ENCODE assay signal across 13 cellular contexts in the genomic region with DNA sequence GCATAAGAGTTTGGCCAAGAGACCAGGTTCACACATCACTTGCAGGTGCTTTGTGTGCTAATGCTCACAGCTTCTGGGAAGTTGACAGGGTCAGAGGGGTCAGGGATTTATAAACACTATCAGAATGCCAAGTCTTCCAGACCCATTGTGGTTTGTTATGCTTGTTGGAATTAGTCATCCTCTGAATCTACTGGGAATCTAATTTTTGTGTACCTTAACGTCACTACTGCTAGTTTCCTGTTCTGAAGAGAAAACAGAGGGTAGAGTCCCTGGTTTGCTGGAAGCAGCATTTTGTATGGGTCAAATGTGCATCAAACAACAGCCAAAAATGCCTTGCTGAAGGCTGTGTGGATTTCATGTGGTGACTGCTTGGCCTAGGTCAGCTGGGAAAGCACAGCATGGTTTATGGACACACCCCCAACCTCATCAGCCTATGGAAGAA. TPM values are rescaled to one million over a fixed set of nuclear protein-coding genes. Genes with fewer than 3 reads are reported as not detected.
DNase-seq lines count a peak whose midpoint lies in the region; ATAC-seq, FAIRE-seq and TF ChIP-seq lines count a peak whose summit lies in the region.
"Had no signal": no experiment of that assay in that cellular context is flagged by ENCODE, and none has a peak within 500 bp of the region (broad histone marks: within the 10 kb centered on the region; RNA-seq: fewer than 3 reads in every experiment).

No MANE protein-coding gene starts in this region.

- peak; percentile 86 for ATAC-seq in Panc1
- ATAC-seq in HG02884 (IDR thresholded peaks at IDR 0.05; ENCODE audit: unreplicated experiment) = no peak
- no peak for ATAC-seq in GM19463 (IDR thresholded peaks at IDR 0.05; ENCODE audit: unreplicated experiment)
- no peak for ATAC-seq in GM19328 (IDR thresholded peaks at IDR 0.05; ENCODE audit: unreplicated experiment)
- ATAC-seq: gastrocnemius medialis had no signal

- in situ Hi-C loops in Panc1 (cut with HindIII; ENCODE audit: low pct_unique_long_range_greater_than_20kb, low sequenced_read_pairs) = no loop called here

- H3K4me1 ChIP-seq in Panc1 (ENCODE audit: control insufficient read depth, insufficient read depth, low read length) (peaks cover 11% of the 10 kb centered on the region), endothelial cell of umbilical vein (ENCODE audit: control insufficient read depth, extremely low read depth, insufficient read depth, low read length) (peaks cover 20% of the 10 kb centered on the region), osteoblast (ENCODE audit: insufficient read depth, low read length) (peaks cover 12% of the 10 kb centered on the region)
- H3K4me1 ChIP-seq: gastrocnemius medialis, prostate gland had no signal

- no peak overlapping the region for H3K4me3 ChIP-seq in Panc1 (ENCODE audit: low read depth in 2 of 2, low read length in 2 of 2)
- H3K4me3 ChIP-seq in endothelial cell of umbilical vein (replicated peaks in 1 of 3; ENCODE audit: insufficient read depth in 1 of 3, low read depth in 1 of 3, low read length in 3 of 3) = no peak overlapping the region
- no peak overlapping the region for H3K4me3 ChIP-seq in osteoblast (ENCODE audit: insufficient read depth, low read length)
- H3K4me3 ChIP-seq: gastrocnemius medialis, lung, prostate gland had no signal

- H3K9ac ChIP-seq in endothelial cell of umbilical vein (replicated peaks; ENCODE audit: extremely low read depth, insufficient read depth, low read length) = peak overlapping the region; percentile 33

- H3K9me3 ChIP-seq in Panc1 (ENCODE audit: control insufficient read depth, insufficient read depth, low read depth, low read length) (no peaks in the 10 kb centered on the region), endothelial cell of umbilical vein (replicated peaks; ENCODE audit: control insufficient read depth, insufficient read depth, low read length) (no peaks in the 10 kb centered on the region), osteoblast (ENCODE audit: low read depth, low read length) (no peaks in the 10 kb centered on the region)
- H3K9me3 ChIP-seq: gastrocnemius medialis, prostate gland had no signal

- dilution Hi-C loops in endothelial cell of umbilical vein (cut with MboI; ENCODE audit: extremely low pct_ligation_motif_present, low sequenced_read_pairs) = no loop called here

- H2AFZ ChIP-seq in endothelial cell of umbilical vein (ENCODE audit: low read depth, low read length) (no peak overlapping the region), osteoblast (ENCODE audit: low read length) (no peak overlapping the region)

- BruUV-seq in Panc1 (replicated peaks; lab: Mats Ljungman, UMichigan) (no TSS peak), endothelial cell of umbilical vein (replicated peaks; lab: Mats Ljungman, UMichigan) (no TSS peak)

- H3K36me3 ChIP-seq in Panc1 (ENCODE audit: control insufficient read depth, insufficient read depth, low read length) = peaks cover 12% of the 10 kb centered on the region
- no peaks in the 10 kb centered on the region for H3K36me3 ChIP-seq in endothelial cell of umbilical vein (ENCODE audit: control insufficient read depth in 2 of 2, extremely low read depth in 1 of 2, insufficient read depth in 2 of 2, low read length in 2 of 2)
- peaks cover 55% of the 10 kb centered on the region for H3K36me3 ChIP-seq in osteoblast (ENCODE audit: insufficient read depth, low read length)
- H3K36me3 ChIP-seq: gastrocnemius medialis, prostate gland had no signal

- H4K20me1 ChIP-seq in endothelial cell of umbilical vein (replicated peaks; ENCODE audit: control insufficient read depth, extremely low read depth, insufficient read depth, low read length) (no peaks in the 10 kb centered on the region), osteoblast (ENCODE audit: insufficient read depth, low read length) (peaks cover 35% of the 10 kb centered on the region)

- TF ChIP-seq POLR2A in endothelial cell of umbilical vein (IDR thresholded peaks at IDR 0.05; ENCODE audit: low read depth, low read length) = no peak

- peak; percentile 92 for FAIRE-seq in endothelial cell of umbilical vein (lab: Jason Lieb, UNC)
- FAIRE-seq: GM12892 had no signal

- POLR2A ChIA-PET in Panc1 (lab: Charles Lee) = interaction anchor here (0.6 kb wide), 1 partner anchor 282 kb away, joined by 9 read pairs; no protein-coding TSS in a partner anchor
- POLR2A ChIA-PET in endothelial cell of umbilical vein (lab: Charles Lee) = no interaction called here

- H3K27me3 ChIP-seq in Panc1 (ENCODE audit: control insufficient read depth, insufficient read depth, low read length) = no peaks in the 10 kb centered on the region
- no peaks in the 10 kb centered on the region for H3K27me3 ChIP-seq in endothelial cell of umbilical vein (ENCODE audit: control insufficient read depth in 2 of 2, insufficient read depth in 2 of 2, low read length in 2 of 2)
- H3K27me3 ChIP-seq in osteoblast (ENCODE audit: insufficient read depth, low read length) = no peaks in the 10 kb centered on the region
- H3K27me3 ChIP-seq: gastrocnemius medialis had no signal

- TF ChIP-seq CTCF in Panc1 (IDR thresholded peaks at IDR 0.05) = no peak
- TF ChIP-seq CTCF in endothelial cell of umbilical vein (IDR thresholded peaks at IDR 0.05; ENCODE audit: extremely low read depth in 1 of 2, insufficient read depth in 1 of 2, low read depth in 1 of 2, low read length in 2 of 2) = no peak
- TF ChIP-seq CTCF in osteoblast (IDR thresholded peaks at IDR 0.05; ENCODE audit: extremely low read depth, low read depth, low read length) = no peak
- no peak for TF ChIP-seq CTCF in GM10266 (IDR thresholded peaks at IDR 0.05; ENCODE audit: control insufficient read depth, insufficient read depth, low read depth, missing control alignments)

- CTCF ChIA-PET in Panc1 (lab: Charles Lee) = no interaction called here
- CTCF ChIA-PET in endothelial cell of umbilical vein (lab: Charles Lee) = interaction anchor here (0.8 to 1.0 kb wide), 2 partner anchors 13 to 20 kb away, joined by 3 to 5 read pairs; no protein-coding TSS in a partner anchor

- intact Hi-C loops in Panc1 (cut with micrococcal nuclease; ENCODE audit: unreplicated experiment) = no loop called here
- intact Hi-C loops in endothelial cell of umbilical vein (cut with micrococcal nuclease) = loop anchor here (1.0 to 2.0 kb wide), 5 partner anchors 37 to 207 kb away; no protein-coding TSS in a partner anchor

- H3K27ac ChIP-seq in Panc1 (ENCODE audit: low read length) = peak overlapping the region; percentile 55
- H3K27ac ChIP-seq in endothelial cell of umbilical vein (ENCODE audit: insufficient read depth, low read depth, low read length) = peak overlapping the region; percentile 77
- H3K27ac ChIP-seq in osteoblast (ENCODE audit: low read depth, low read length) = peak overlapping the region; percentile 56
- H3K27ac ChIP-seq: gastrocnemius medialis, prostate gland had no signal

- peak overlapping the region; percentile 10 for H3K4me2 ChIP-seq in endothelial cell of umbilical vein (ENCODE audit: insufficient read depth, low read length)
- H3K4me2 ChIP-seq in osteoblast (ENCODE audit: insufficient read depth, low read length) = no peak overlapping the region

- DNase-seq in DMS53 (lab: John Stamatoyannopoulos, UW) (peak; percentile 87), Panc1 (ENCODE audit: low read depth, low spot score) (peak; percentile 35), endothelial cell of umbilical vein (ENCODE audit: low read depth, low spot score) (peak; percentile 88), osteoblast (ENCODE audit: insufficient read length, low spot score, missing footprints) (no peak), GM10266 (ENCODE audit: extremely low spot score) (no peak)
- DNase-seq: gastrocnemius medialis, NCI-H187 had no signal

- H3K79me2 ChIP-seq in endothelial cell of umbilical vein (ENCODE audit: control insufficient read depth, insufficient read depth, low read length) = no peaks in the 10 kb centered on the region
- peaks cover 53% of the 10 kb centered on the region for H3K79me2 ChIP-seq in osteoblast (ENCODE audit: insufficient read depth, low read length)

- no peaks in the 10 kb centered on the region for H3K9me1 ChIP-seq in endothelial cell of umbilical vein (replicated peaks; ENCODE audit: control insufficient read depth, extremely low read depth, insufficient read depth, low read length)

TF ChIP-seq in endothelial cell of umbilical vein, 7 proteins besides CTCF, POLR2A, EP300 and RAD21:
- TF ChIP-seq MAX (IDR thresholded peaks at IDR 0.05; ENCODE audit: insufficient read depth, insufficient read length) (peak; percentile 65), JUN (IDR thresholded peaks at IDR 0.05; ENCODE audit: borderline replicate concordance, insufficient read depth, insufficient read length, low read depth) (peak; percentile 93), POLR2AphosphoS5 (IDR thresholded peaks at IDR 0.05; ENCODE audit: insufficient read depth, low read depth, low read length) (peak; percentile 59), GATA2 (IDR thresholded peaks at IDR 0.05; ENCODE audit: insufficient read depth, insufficient read length, low read depth, low read length) (peak; percentile 79), EZH2 (IDR thresholded peaks at IDR 0.05; ENCODE audit: borderline replicate concordance, low read depth, low read length, severe bottlenecking) (no peak), FOS (IDR thresholded peaks at IDR 0.05; ENCODE audit: borderline replicate concordance, insufficient read depth, low read length) (peak; percentile 75), MYC (IDR thresholded peaks at IDR 0.05; ENCODE audit: low read depth, low read length) (no peak)

RNA-seq across cellular contexts. Expression of gene ANTXR1, which starts 33.3 kb away (rescaled TPM):
- total RNA-seq in Panc1 (2021; ENCODE audit: unreplicated experiment) (132 TPM), endothelial cell of umbilical vein (10.7 and 17.3 TPM in 2 replicates), osteoblast (123 and 134 TPM in 2 replicates)
- 82.7 TPM for polyA plus RNA-seq in Panc1 (2012; ENCODE audit: insufficient read length)
- polyA plus RNA-seq in endothelial cell of umbilical vein = 3.7 and 4.2 TPM in 2 replicates
- polyA plus RNA-seq in endothelial cell of umbilical vein (2011; cell fraction: cytosol; rRNA removed) = 4.4 and 4.6 TPM in 2 replicates
- polyA plus RNA-seq in endothelial cell of umbilical vein (2011; cell fraction: nucleus; rRNA removed) = 5.1 and 5.7 TPM in 2 replicates
- polyA plus RNA-seq in endothelial cell of umbilical vein (2012) = 8.0 and 12.6 TPM in 2 replicates
- 8.2 and 10.1 TPM in 2 replicates for polyA minus RNA-seq in endothelial cell of umbilical vein
- 19.8 TPM for polyA minus RNA-seq in endothelial cell of umbilical vein (2011; cell fraction: cytosol; rRNA and poly(A)+ RNA removed)
- 11.4 and 13.4 TPM in 2 replicates for polyA minus RNA-seq in endothelial cell of umbilical vein (2011; cell fraction: nucleus; rRNA and poly(A)+ RNA removed)

Comparison
In these comparisons a context has a peak if more than half of its experiments do, and no peak if none do; other contexts are left out.
1. DNase-seq: peak in DMS53 (single experiment), Panc1 (single experiment) and endothelial cell of umbilical vein (single experiment); none in osteoblast (single experiment) and GM10266 (single experiment).
2. Peak in every context shown above with its lines, with median percentiles within 50 percentile points of each other: H3K27ac ChIP-seq.